ENCODE assay signal across 8 cellular contexts in the genomic region with DNA sequence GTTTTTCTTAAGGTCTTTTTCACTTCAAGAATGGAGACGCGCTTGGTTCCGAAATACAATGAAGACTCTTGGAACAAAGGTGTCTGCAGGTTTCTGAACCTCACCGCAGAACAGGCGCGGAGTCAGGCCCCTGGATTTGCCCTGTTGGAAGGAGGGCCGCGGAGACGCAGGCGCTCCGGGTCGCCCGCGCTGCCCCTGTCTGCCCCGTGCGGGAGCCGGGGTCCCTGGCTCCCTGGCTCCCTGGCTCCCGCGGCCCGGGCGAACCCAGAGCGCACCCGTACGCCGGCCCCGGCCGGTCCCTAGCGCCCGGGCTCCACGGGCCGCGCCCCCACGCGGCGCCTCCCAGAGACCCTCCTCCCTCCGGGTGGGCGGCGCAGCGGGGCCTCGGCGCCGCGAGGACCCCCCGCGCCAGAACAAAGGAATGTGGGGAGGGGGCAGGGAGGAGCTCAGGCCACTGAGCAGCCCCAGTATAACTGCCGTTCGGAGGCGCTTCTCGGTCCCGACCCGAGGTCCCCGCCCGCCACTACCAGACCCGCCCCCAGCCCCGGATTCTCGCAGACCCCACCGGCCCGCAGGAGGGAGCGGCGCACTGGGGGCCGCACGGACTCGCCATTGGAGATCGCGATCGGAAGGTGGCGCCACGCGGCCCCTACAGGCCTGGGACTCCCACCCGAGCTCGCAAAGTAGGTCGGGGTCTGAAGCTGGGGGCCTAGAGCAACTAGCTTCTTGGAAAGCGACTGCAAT. TPM values are rescaled to one million over a fixed set of nuclear protein-coding genes. Genes with fewer than 3 reads are reported as not detected.
DNase-seq lines count a peak whose midpoint lies in the region; ATAC-seq and TF ChIP-seq lines count a peak whose summit lies in the region.

No MANE protein-coding gene starts in this region.

- TF ChIP-seq CTCF in Loucy (conservative IDR thresholded peaks at IDR 0.05; ENCODE audit: low read length), result peak; percentile 45

- peaks cover 57% of the 10 kb centered on the region for H3K27me3 ChIP-seq in CD4-positive, CD25-positive, alpha-beta regulatory T cell (ENCODE audit: control insufficient read depth, insufficient read depth, low read length)
- H3K27me3 ChIP-seq in Loucy (ENCODE audit: insufficient read depth, low read length, poor library complexity, severe bottlenecking), result no peaks in the 10 kb centered on the region

- peaks cover 77% of the 10 kb centered on the region for H3K27me3 Mint-ChIP-seq in CD4-positive, CD25-positive, alpha-beta regulatory T cell
- peaks cover 20% of the 10 kb centered on the region for H3K27me3 Mint-ChIP-seq in central memory CD8-positive, alpha-beta T cell
- H3K27me3 Mint-ChIP-seq in stimulated activated naive CD8-positive, alpha-beta T cell treated with anti-CD3 and anti-CD28 coated beads, Interleukin-15, amount 100 ng/mL, for 72 hours, result peaks cover 38% of the 10 kb centered on the region

- peaks cover 36% of the 10 kb centered on the region for H3K4me1 ChIP-seq in CD4-positive, CD25-positive, alpha-beta regulatory T cell (ENCODE audit: control insufficient read depth, insufficient read depth, low read length, poor library complexity, severe bottlenecking)
- H3K4me1 ChIP-seq in Loucy (ENCODE audit: insufficient read depth, low read length, poor library complexity, severe bottlenecking), result peaks cover 65% of the 10 kb centered on the region

- no peak for ATAC-seq in CD4-positive, CD25-positive, alpha-beta regulatory T cell (ENCODE audit: low read depth in 2 of 2)
- ATAC-seq in central memory CD8-positive, alpha-beta T cell (replicated peaks; ENCODE audit: extremely low read depth, poor library complexity, severe bottlenecking), result no peak
- ATAC-seq in left lobe of liver (peak; percentile 10), HG02973 (IDR thresholded peaks at IDR 0.05; ENCODE audit: unreplicated experiment) (no peak)
- no peak for ATAC-seq in stimulated activated naive CD8-positive, alpha-beta T cell treated with anti-CD3 and anti-CD28 coated beads, Interleukin-15, amount 100 ng/mL, for 72 hours

- no peaks in the 10 kb centered on the region for H3K9me3 ChIP-seq in CD4-positive, CD25-positive, alpha-beta regulatory T cell (ENCODE audit: control insufficient read depth in 2 of 2, low read length in 2 of 2)
- no peaks in the 10 kb centered on the region for H3K9me3 ChIP-seq in Loucy (ENCODE audit: insufficient read depth, low read depth, low read length)

- H2AFZ ChIP-seq in Loucy (ENCODE audit: low read length), result no peak overlapping the region

- H3K27ac ChIP-seq in CD4-positive, CD25-positive, alpha-beta regulatory T cell (ENCODE audit: insufficient read depth, low read length, poor library complexity, severe bottlenecking), result no peak overlapping the region

- H3K79me2 ChIP-seq in Loucy (ENCODE audit: insufficient read depth, low read length), result peaks cover 81% of the 10 kb centered on the region

- H3K9ac ChIP-seq in Loucy (ENCODE audit: low read depth, low read length, poor library complexity, severe bottlenecking), result peak overlapping the region; percentile 83

- peaks cover 17 to 43% (median 31%) of the 10 kb centered on the region in 4 donors for H3K4me1 Mint-ChIP-seq in CD4-positive, CD25-positive, alpha-beta regulatory T cell
- H3K4me1 Mint-ChIP-seq in central memory CD8-positive, alpha-beta T cell, result peaks cover 38% of the 10 kb centered on the region
- peaks cover 76% of the 10 kb centered on the region for H3K4me1 Mint-ChIP-seq in stimulated activated naive CD8-positive, alpha-beta T cell treated with anti-CD3 and anti-CD28 coated beads, Interleukin-15, amount 100 ng/mL, for 72 hours

- H3K27ac Mint-ChIP-seq in CD4-positive, CD25-positive, alpha-beta regulatory T cell, result no peak overlapping the region
- no peak overlapping the region for H3K27ac Mint-ChIP-seq in central memory CD8-positive, alpha-beta T cell (ENCODE audit: low read depth)
- peak overlapping the region; percentile 69 to 85 for H3K27ac Mint-ChIP-seq in stimulated activated naive CD8-positive, alpha-beta T cell treated with anti-CD3 and anti-CD28 coated beads, Interleukin-15, amount 100 ng/mL, for 72 hours

- no peak for DNase-seq in CD4-positive, CD25-positive, alpha-beta regulatory T cell
- DNase-seq in central memory CD8-positive, alpha-beta T cell (ENCODE audit: low spot score in 2 of 2), result no peak
- DNase-seq in left lobe of liver (ENCODE audit: low spot score) (no peak), NCI-H748 (lab: John Stamatoyannopoulos, UW; ENCODE audit: unreplicated experiment) (no peak), COLO668 (lab: John Stamatoyannopoulos, UW; ENCODE audit: unreplicated experiment) (no peak)
- peak in 1 of 2 donors; percentile 34 for DNase-seq in stimulated activated naive CD8-positive, alpha-beta T cell treated with anti-CD3 and anti-CD28 coated beads, Interleukin-15, amount 100 ng/mL, for 72 hours

- no peak overlapping the region for H3K4me3 ChIP-seq in CD4-positive, CD25-positive, alpha-beta regulatory T cell (ENCODE audit: low read depth, low read length)
- H3K4me3 ChIP-seq in Loucy (ENCODE audit: low read length, poor library complexity, severe bottlenecking), result peak overlapping the region; percentile 99

- H3K36me3 ChIP-seq in CD4-positive, CD25-positive, alpha-beta regulatory T cell (ENCODE audit: control insufficient read depth, insufficient read depth, low read length), result no peaks in the 10 kb centered on the region
- H3K36me3 ChIP-seq in Loucy (ENCODE audit: insufficient read depth, low read length), result no peaks in the 10 kb centered on the region

- peaks cover 68% of the 10 kb centered on the region for H4K20me1 ChIP-seq in Loucy (ENCODE audit: insufficient read depth, low read length, poor library complexity, severe bottlenecking)

- no peaks in the 10 kb centered on the region for H3K36me3 Mint-ChIP-seq in CD4-positive, CD25-positive, alpha-beta regulatory T cell
- peaks cover 11% of the 10 kb centered on the region for H3K36me3 Mint-ChIP-seq in central memory CD8-positive, alpha-beta T cell (ENCODE audit: insufficient read depth)

- H3F3A ChIP-seq in Loucy (ENCODE audit: low read depth), result no peaks in the 10 kb centered on the region

- H3K4me2 ChIP-seq in Loucy (ENCODE audit: low read depth, low read length, poor library complexity, severe bottlenecking), result peak overlapping the region; percentile 84

- peaks cover 0 to 12% (median 0%) of the 10 kb centered on the region in 7 donors for H3K9me3 Mint-ChIP-seq in CD4-positive, CD25-positive, alpha-beta regulatory T cell
- H3K9me3 Mint-ChIP-seq in central memory CD8-positive, alpha-beta T cell, result no peaks in the 10 kb centered on the region
- no peaks in the 10 kb centered on the region for H3K9me3 Mint-ChIP-seq in stimulated activated naive CD8-positive, alpha-beta T cell treated with anti-CD3 and anti-CD28 coated beads, Interleukin-15, amount 100 ng/mL, for 72 hours

- no peaks in the 10 kb centered on the region for H3K9me2 ChIP-seq in Loucy (replicated peaks; ENCODE audit: low read depth, low read length)

- H3K4me3 Mint-ChIP-seq in CD4-positive, CD25-positive, alpha-beta regulatory T cell, result peak overlapping the region; percentile 88 to 96 (median 90)
- H3K4me3 Mint-ChIP-seq in central memory CD8-positive, alpha-beta T cell, result peak overlapping the region; percentile 94
- H3K4me3 Mint-ChIP-seq in stimulated activated naive CD8-positive, alpha-beta T cell treated with anti-CD3 and anti-CD28 coated beads, Interleukin-15, amount 100 ng/mL, for 72 hours, result peak overlapping the region; percentile 89 to 97

RNA-seq across cellular contexts. Expression of gene NFIL3, which starts 2.4 kb away (rescaled TPM):
- 8.2 TPM for total RNA-seq in CD4-positive, CD25-positive, alpha-beta regulatory T cell
- 1 to 10 TPM in 3 of 4 donors, under 1 TPM in 1; 0.55 to 3.2 (median 1.1) TPM for polyA plus RNA-seq in CD4-positive, CD25-positive, alpha-beta regulatory T cell
- total RNA-seq in left lobe of liver, result 12.0 TPM

RNA-seq across cellular contexts. Expression of gene AUH, which starts 59.5 kb away (rescaled TPM):
- 15.8 TPM for total RNA-seq in CD4-positive, CD25-positive, alpha-beta regulatory T cell
- polyA plus RNA-seq in CD4-positive, CD25-positive, alpha-beta regulatory T cell, result 10 to 100 TPM; 10.8 to 16.5 (median 14.1) TPM
- 14.6 TPM for total RNA-seq in left lobe of liver

Comparison
In these comparisons a context has a peak if more than half of its experiments do, and no peak if none do; other contexts are left out.
1. H3K27ac Mint-ChIP-seq: peak in stimulated activated naive CD8-positive, alpha-beta T cell treated with anti-CD3 and anti-CD28 coated beads, Interleukin-15, amount 100 ng/mL, for 72 hours (2 of 2); none in CD4-positive, CD25-positive, alpha-beta regulatory T cell (0 of 3) and central memory CD8-positive, alpha-beta T cell (single experiment).
2. Peak in every context shown above with its lines, with median percentiles within 50 percentile points of each other: H3K4me3 Mint-ChIP-seq.